ENCODE assay signal across 19 cellular contexts in the genomic region with DNA sequence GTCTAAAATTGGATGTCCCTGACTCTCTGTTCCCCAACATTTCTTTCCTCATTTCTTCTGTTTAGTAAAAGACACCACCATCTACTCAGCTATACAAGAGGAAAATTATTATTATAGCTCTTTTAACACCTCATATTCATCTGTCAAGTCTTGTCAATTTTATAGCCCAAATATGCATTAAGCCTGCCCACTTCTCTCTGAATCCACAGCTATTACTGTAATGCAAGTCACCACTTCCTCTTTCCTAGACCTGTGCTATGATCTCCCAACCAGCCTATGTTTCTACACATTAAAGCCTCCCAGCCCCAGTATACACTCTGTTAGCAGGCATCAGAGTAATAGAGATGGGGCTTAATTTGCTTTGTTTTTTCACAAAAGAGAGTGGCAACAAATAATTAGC.
DNase-seq lines count a peak whose midpoint lies in the region; ATAC-seq, FAIRE-seq and TF ChIP-seq lines count a peak whose summit lies in the region.
"Had no signal": no experiment of that assay in that cellular context is flagged by ENCODE, and none has a peak within 500 bp of the region (broad histone marks: within the 10 kb centered on the region; RNA-seq: fewer than 3 reads in every experiment).

No MANE protein-coding gene starts in this region.

- H3K4me1 Mint-ChIP-seq in activated T-helper 17 cell treated with anti-CD3 and anti-CD28 coated beads, Interleukin-2, amount 50 U/mL, for 72 hours = no peaks in the 10 kb centered on the region
- H3K4me1 Mint-ChIP-seq: activated CD4-positive, alpha-beta memory T cell treated with anti-CD3 and anti-CD28 coated beads, Interleukin-2, amount 10 ng/mL, durations not matched to agents 7 days and 5 days; activated naive CD8-positive, alpha-beta T cell treated with anti-CD3 and anti-CD28 coated beads for 36 hours; CD14-positive monocyte; nephron progenitor cell had no signal

- H3K36me3 Mint-ChIP-seq in activated T-helper 17 cell treated with anti-CD3 and anti-CD28 coated beads, Interleukin-2, amount 50 U/mL, for 72 hours (ENCODE audit: low read depth) = no peaks in the 10 kb centered on the region
- H3K36me3 Mint-ChIP-seq: activated naive CD8-positive, alpha-beta T cell treated with anti-CD3 and anti-CD28 coated beads for 36 hours; CD14-positive monocyte had no signal

- H3K27me3 Mint-ChIP-seq in activated T-helper 17 cell treated with anti-CD3 and anti-CD28 coated beads, Interleukin-2, amount 50 U/mL, for 72 hours = peaks cover 8% of the 10 kb centered on the region
- H3K27me3 Mint-ChIP-seq: activated CD4-positive, alpha-beta memory T cell treated with anti-CD3 and anti-CD28 coated beads, Interleukin-2, amount 10 ng/mL, durations not matched to agents 7 days and 5 days; dendritic cell treated with granulocyte-macrophage colony-stimulating factor and Interleukin-4, amounts not matched to agents 40 ng/mL and 50 ng/mL, for 4 days had no signal

- peak; percentile 54 for FAIRE-seq in GM12891 (lab: Jason Lieb, UNC)

- H3K9me3 Mint-ChIP-seq in activated T-helper 17 cell treated with anti-CD3 and anti-CD28 coated beads, Interleukin-2, amount 50 U/mL, for 72 hours = peaks cover 5% of the 10 kb centered on the region
- H3K9me3 Mint-ChIP-seq: activated CD4-positive, alpha-beta memory T cell treated with anti-CD3 and anti-CD28 coated beads, Interleukin-2, amount 10 ng/mL, durations not matched to agents 7 days and 5 days; activated naive CD8-positive, alpha-beta T cell treated with anti-CD3 and anti-CD28 coated beads for 36 hours; dendritic cell treated with granulocyte-macrophage colony-stimulating factor and Interleukin-4, amounts not matched to agents 40 ng/mL and 50 ng/mL, for 4 days; nephron progenitor cell had no signal

- no peak for TF ChIP-seq POLR2A in GM12891 (IDR thresholded peaks at IDR 0.05; ENCODE audit: low read depth, low read length)

- H3K27ac Mint-ChIP-seq in activated T-helper 17 cell treated with anti-CD3 and anti-CD28 coated beads, Interleukin-2, amount 50 U/mL, for 72 hours = no peak overlapping the region
- H3K27ac Mint-ChIP-seq: activated CD4-positive, alpha-beta memory T cell treated with anti-CD3 and anti-CD28 coated beads, Interleukin-2, amount 10 ng/mL, durations not matched to agents 7 days and 5 days; activated naive CD8-positive, alpha-beta T cell treated with anti-CD3 and anti-CD28 coated beads for 36 hours; CD14-positive monocyte; dendritic cell treated with granulocyte-macrophage colony-stimulating factor and Interleukin-4, amounts not matched to agents 40 ng/mL and 50 ng/mL, for 4 days; nephron progenitor cell had no signal

- ATAC-seq in GM19324 (IDR thresholded peaks at IDR 0.05; ENCODE audit: low FRiP score, unreplicated experiment) = peak; percentile 53
- peak; percentile 78 for ATAC-seq in HG02870 (IDR thresholded peaks at IDR 0.05; ENCODE audit: unreplicated experiment)
- ATAC-seq in HG02840 (IDR thresholded peaks at IDR 0.05; ENCODE audit: low FRiP score, unreplicated experiment) = no peak
- ATAC-seq in activated T-helper 17 cell treated with anti-CD3 and anti-CD28 coated beads, Interleukin-2, amount 50 U/mL, for 72 hours (replicated peaks) = no peak

- H3K4me3 Mint-ChIP-seq in activated T-helper 17 cell treated with anti-CD3 and anti-CD28 coated beads, Interleukin-2, amount 50 U/mL, for 72 hours = no peak overlapping the region
- H3K4me3 Mint-ChIP-seq: activated CD4-positive, alpha-beta memory T cell treated with anti-CD3 and anti-CD28 coated beads, Interleukin-2, amount 10 ng/mL, durations not matched to agents 7 days and 5 days; activated naive CD8-positive, alpha-beta T cell treated with anti-CD3 and anti-CD28 coated beads for 36 hours; CD14-positive monocyte; dendritic cell treated with granulocyte-macrophage colony-stimulating factor and Interleukin-4, amounts not matched to agents 40 ng/mL and 50 ng/mL, for 4 days; nephron progenitor cell had no signal

- DNase-seq in GM12891 (ENCODE audit: insufficient read length, low spot score) (peak; percentile 18), NOMO-1 (lab: John Stamatoyannopoulos, UW; ENCODE audit: unreplicated experiment in 2 of 2) (peak; percentile 26 to 58), NCI-H510A (lab: John Stamatoyannopoulos, UW) (no peak), anterior cingulate cortex (lab: John Stamatoyannopoulos, UW) (no peak)
- DNase-seq: ACHN; activated CD4-positive, alpha-beta memory T cell treated with anti-CD3 and anti-CD28 coated beads, Interleukin-2, amount 10 ng/mL, durations not matched to agents 7 days and 5 days; activated naive CD8-positive, alpha-beta T cell treated with anti-CD3 and anti-CD28 coated beads for 36 hours; activated T-cell treated with anti-CD3 and anti-CD28 coated beads, Interleukin-2, amount 50 U/mL, for 48 hours; brain microvascular endothelial cell; DMS79 treated with DMSO at 0.1 percent for 48 hours; foreskin melanocyte; NCI-H146; nephron progenitor cell had no signal

TF ChIP-seq in GM12891, 5 proteins besides CTCF, POLR2A, EP300 and RAD21:
- peak; percentile 14; the same call in 1 of the 2 replicates for TF ChIP-seq POU2F2 (IDR thresholded peaks at IDR 0.05; ENCODE audit: low read depth, low read length)
- no peak for TF ChIP-seq PAX5 (IDR thresholded peaks at IDR 0.05; ENCODE audit: insufficient read depth, low read length, severe bottlenecking)
- no peak for TF ChIP-seq POLR2AphosphoS5 (IDR thresholded peaks at IDR 0.05; ENCODE audit: low read depth, low read length)
- peak; percentile 99 for TF ChIP-seq SPI1 (IDR thresholded peaks at IDR 0.05; ENCODE audit: low read depth, low read length)

Comparison
In these comparisons a context has a peak if more than half of its experiments do, and no peak if none do; other contexts are left out.
1. DNase-seq: peak in GM12891 (single experiment) and NOMO-1 (2 of 2); none in NCI-H510A (single experiment) and anterior cingulate cortex (0 of 58).
2. ATAC-seq: peak in GM19324 (single experiment) and HG02870 (single experiment); none in HG02840 (single experiment) and activated T-helper 17 cell treated with anti-CD3 and anti-CD28 coated beads, Interleukin-2, amount 50 U/mL, for 72 hours (single experiment).